Comparison of ENCODE assay signal across 10 cellular contexts in genomic region chr21:20997308-20997632, GRCh38. TPM values are rescaled to one million over a fixed set of nuclear protein-coding genes. Genes with fewer than 3 reads are reported as not detected.
DNase-seq lines count a peak whose midpoint lies in the region; ATAC-seq and TF ChIP-seq lines count a peak whose summit lies in the region.
"Had no signal": no experiment of that assay in that cellular context is flagged by ENCODE, and none has a peak within 500 bp of the region (broad histone marks: within the 10 kb centered on the region; RNA-seq: fewer than 3 reads in every experiment).

No MANE protein-coding gene starts in this region.

- H3K4me1 ChIP-seq in A673 (ENCODE audit: insufficient read depth, low read length, poor library complexity, severe bottlenecking): peaks cover 6% of the 10 kb centered on the region
- H3K4me1 ChIP-seq in neuron (ENCODE audit: insufficient read depth, low read length): peaks cover 7% of the 10 kb centered on the region

- no peak for DNase-seq in A673 (ENCODE audit: low spot score)
- DNase-seq in WTC11 (ENCODE audit: low spot score): peak; percentile 19
- DNase-seq in head of caudate nucleus: peak in 38 of 42 donors; percentile 14 to 70 (median 49)
- DNase-seq in LoVo (ENCODE audit: low spot score): no peak
- DNase-seq in NCI-H1092 (lab: John Stamatoyannopoulos, UW): no peak

- peak overlapping the region; percentile 67 for H2AFZ ChIP-seq in neuron (ENCODE audit: low read depth, low read length)

- H3K9me3 ChIP-seq in A673 (ENCODE audit: low read depth, low read length, poor library complexity, severe bottlenecking): no peaks in the 10 kb centered on the region
- no peaks in the 10 kb centered on the region for H3K9me3 ChIP-seq in neuron (ENCODE audit: low read length)
- H3K9me3 ChIP-seq: MG63 had no signal

- H3K27ac ChIP-seq in A673 (ENCODE audit: low read depth, low read length, poor library complexity, severe bottlenecking): no peak overlapping the region

- no peaks in the 10 kb centered on the region for H3K27me3 ChIP-seq in A673 (replicated peaks; ENCODE audit: insufficient read depth, low read depth, low read length, poor library complexity)
- H3K27me3 ChIP-seq in neuron (ENCODE audit: insufficient read depth, low read length): peaks cover 2% of the 10 kb centered on the region
- H3K27me3 ChIP-seq: MG63 had no signal

- H3K27ac Mint-ChIP-seq in WTC11: no peak overlapping the region
- H3K27ac Mint-ChIP-seq: T-helper 1 cell treated with Interleukin-12 subunit alpha and Interleukin-12 subunit beta and Interleukin-4 antibody, amounts not matched to agents 30 μg/mL and 1 μg/mL, for 36 hours had no signal

- no peaks in the 10 kb centered on the region for H3K9me3 Mint-ChIP-seq in WTC11
- H3K9me3 Mint-ChIP-seq: T-helper 1 cell treated with Interleukin-12 subunit alpha and Interleukin-12 subunit beta and Interleukin-4 antibody, amounts not matched to agents 30 μg/mL and 1 μg/mL, for 36 hours had no signal

- peak; percentile 46 for ATAC-seq in WTC11
- no peak for ATAC-seq in GM21360 (IDR thresholded peaks at IDR 0.05; ENCODE audit: unreplicated experiment)
- ATAC-seq in GM21786 (IDR thresholded peaks at IDR 0.05; ENCODE audit: unreplicated experiment): no peak

- H3K4me3 ChIP-seq in A673 (ENCODE audit: low read depth, low read length, poor library complexity, severe bottlenecking) (peak overlapping the region; percentile 84), neuron (ENCODE audit: low read length) (no peak overlapping the region)

- CTCF ChIA-PET in A673 (lab: Charles Lee): interaction anchor here (0.6 kb wide), 1 partner anchor 16 kb away, joined by 6 read pairs; no protein-coding TSS in a partner anchor
- CTCF ChIA-PET in WTC11 (lab: Charles Lee): interaction anchor here (1.0 to 1.7 kb wide), 5 partner anchors 9 to 258 kb away, joined by 3 to 12 read pairs (median 6); no protein-coding TSS in a partner anchor

- no TSS peak for BruUV-seq in A673 (replicated peaks; lab: Mats Ljungman, UMichigan)

- no peaks in the 10 kb centered on the region for H3K36me3 Mint-ChIP-seq in WTC11

- intact Hi-C loops in A673 (cut with micrococcal nuclease; ENCODE audit: unreplicated experiment): no loop called here
- intact Hi-C loops in head of caudate nucleus (cut with DNase I): no loop called here

- H3K27me3 Mint-ChIP-seq in WTC11 (ENCODE audit: low read depth): peaks cover 54% of the 10 kb centered on the region

- POLR2A ChIA-PET in A673 (lab: Charles Lee; ENCODE audit: low non-redundant PET): no interaction called here
- POLR2A ChIA-PET in WTC11 (lab: Charles Lee): interaction anchor here (0.6 kb wide), 1 partner anchor 1223 kb away, joined by 3 read pairs; no protein-coding TSS in a partner anchor

- peak overlapping the region; percentile 77 for H3K4me3 Mint-ChIP-seq in WTC11
- H3K4me3 Mint-ChIP-seq: T-helper 1 cell treated with Interleukin-12 subunit alpha and Interleukin-12 subunit beta and Interleukin-4 antibody, amounts not matched to agents 30 μg/mL and 1 μg/mL, for 36 hours had no signal

- TF ChIP-seq CTCF in A673 (conservative IDR thresholded peaks at IDR 0.05; ENCODE audit: low read depth, low read length): no peak
- no peak for TF ChIP-seq CTCF in WTC11 (IDR thresholded peaks at IDR 0.05)

- H3K36me3 ChIP-seq in A673 (ENCODE audit: insufficient read depth, low read length, poor library complexity, severe bottlenecking) (no peaks in the 10 kb centered on the region), neuron (ENCODE audit: insufficient read depth, low read length) (no peaks in the 10 kb centered on the region)
- H3K36me3 ChIP-seq: MG63 had no signal

- peaks cover 14% of the 10 kb centered on the region for H3K4me1 Mint-ChIP-seq in WTC11

TF ChIP-seq in WTC11, 78 proteins besides CTCF, POLR2A, EP300 and RAD21 (continues in another document):
- TF ChIP-seq ATF6 (CRISPR knock-in tag; IDR thresholded peaks at IDR 0.05) (no peak), NFATC4 (CRISPR knock-in tag; IDR thresholded peaks at IDR 0.05) (no peak), ZNF532 (CRISPR knock-in tag; IDR thresholded peaks at IDR 0.05; ENCODE audit: borderline replicate concordance) (no peak), ZMAT4 (CRISPR knock-in tag; IDR thresholded peaks at IDR 0.05) (no peak), ZNF219 (CRISPR knock-in tag; IDR thresholded peaks at IDR 0.05; ENCODE audit: borderline replicate concordance) (no peak), CREM (CRISPR knock-in tag; IDR thresholded peaks at IDR 0.05) (no peak), SP1 (CRISPR knock-in tag; conservative IDR thresholded peaks at IDR 0.05) (no peak), ZNF671 (CRISPR knock-in tag; IDR thresholded peaks at IDR 0.05) (no peak), E2F5 (CRISPR knock-in tag; IDR thresholded peaks at IDR 0.05) (no peak), JAZF1 (CRISPR knock-in tag; IDR thresholded peaks at IDR 0.05) (no peak), SMAD3 (CRISPR knock-in tag; IDR thresholded peaks at IDR 0.05; ENCODE audit: borderline replicate concordance) (no peak), RORB (CRISPR knock-in tag; IDR thresholded peaks at IDR 0.05) (no peak), RELA (CRISPR knock-in tag; IDR thresholded peaks at IDR 0.05; ENCODE audit: borderline replicate concordance) (no peak)

RNA-seq across cellular contexts. Expression of gene NCAM2, which starts 0.9 kb away (rescaled TPM):
- total RNA-seq in A673 (2021) (36.0 and 38.2 TPM in 2 replicates), WTC11 (2021) (0.64 to 1.6 TPM (median 0.94 TPM) in 3 replicates)

Comparison
In these comparisons a context has a peak if more than half of its experiments do, and no peak if none do; other contexts are left out.
1. DNase-seq: peak in WTC11 (single experiment) and head of caudate nucleus (38 of 42); none in A673 (single experiment), LoVo (single experiment) and NCI-H1092 (single experiment).
2. RNA of gene NCAM2, which starts 0.9 kb away (total RNA-seq): 36.0 to 38.2 TPM in A673; 0.64 to 1.6 TPM in WTC11; every median in the first group is over 10 times any median in the second.